In genomic region chrX:46140272-46140671, GRCh38 we compare ENCODE assay signal across 23 cellular contexts.
DNase-seq lines count a peak whose midpoint lies in the region; ATAC-seq, FAIRE-seq and TF ChIP-seq lines count a peak whose summit lies in the region.
"Had no signal": no experiment of that assay in that cellular context is flagged by ENCODE, and none has a peak within 500 bp of the region (broad histone marks: within the 10 kb centered on the region; RNA-seq: fewer than 3 reads in every experiment).

No MANE protein-coding gene starts in this region.

- H4K8ac ChIP-seq in H9 (replicated peaks; ENCODE audit: insufficient read length, low read depth, low read length) = no peak overlapping the region

- H2BK120ac ChIP-seq in H9 (ENCODE audit: low read depth, low read length, poor library complexity, severe bottlenecking) = no peak overlapping the region

- H2AFZ ChIP-seq in GM23248 (no peak overlapping the region), H9 (ENCODE audit: low read length) (no peak overlapping the region)

- no peak overlapping the region for H3K27ac ChIP-seq in GM23248
- no peak overlapping the region for H3K27ac ChIP-seq in H9 (ENCODE audit: insufficient read length, low read depth, low read length)
- H3K27ac ChIP-seq in pancreas = no peak overlapping the region
- H3K27ac ChIP-seq: prostate gland, sigmoid colon had no signal

- no peak overlapping the region for H2BK20ac ChIP-seq in H9 (ENCODE audit: low read depth, low read length, poor library complexity, severe bottlenecking)

- DNase-seq in activated T-cell treated with anti-CD3 and anti-CD28 coated beads for 24 hours (ENCODE audit: low read depth) (peak; percentile 0), GM23248 (peak; percentile 58), fibroblast of mammary gland (ENCODE audit: low read depth) (peak; percentile 43), H9 (no peak), pancreas (no peak), HuH-7 (ENCODE audit: low spot score) (no peak)
- no peak for DNase-seq in activated T-cell treated with anti-CD3 and anti-CD28 coated beads, Interleukin-2, amount 50 U/mL, for 48 hours
- DNase-seq in activated naive CD8-positive, alpha-beta T cell treated with anti-CD3 and anti-CD28 coated beads for 36 hours = peak; percentile 2
- DNase-seq: activated CD4-positive, alpha-beta T cell treated with anti-CD3 and anti-CD28 coated beads, Interleukin-2, amount 10 ng/mL, durations not matched to agents 24 days and 14 days; activated CD8-positive, alpha-beta memory T cell treated with anti-CD3 and anti-CD28 coated beads, Interleukin-2, amount 50 U/mL, for 4 hours; activated gamma-delta T cell; CD8-positive, alpha-beta memory T cell; kidney; midbrain; naive thymus-derived CD4-positive, alpha-beta T cell; NCI-H1694; NCI-H2171; NCI-H510A treated with DMSO at 0.1 percent for 48 hours; sigmoid colon had no signal

- H3K9me3 Mint-ChIP-seq in activated naive CD8-positive, alpha-beta T cell treated with anti-CD3 and anti-CD28 coated beads for 36 hours = peaks cover 2% of the 10 kb centered on the region
- peaks cover 52 to 61% of the 10 kb centered on the region in 2 experiments for H3K9me3 Mint-ChIP-seq in H9

- H3K14ac ChIP-seq in H9 (ENCODE audit: insufficient read depth, low read length) = no peak overlapping the region

- H3K9me3 ChIP-seq in GM23248 (ENCODE audit: low read depth) (no peaks in the 10 kb centered on the region), H9 (ENCODE audit: control insufficient read depth, low read depth, low read length) (no peaks in the 10 kb centered on the region), pancreas (no peaks in the 10 kb centered on the region)
- H3K9me3 ChIP-seq: prostate gland had no signal

- TF ChIP-seq CTCF in fibroblast of mammary gland (conservative IDR thresholded peaks at IDR 0.05; ENCODE audit: control insufficient read depth, insufficient read depth, low read depth, low read length) (no peak), H9 (conservative IDR thresholded peaks at IDR 0.05) (no peak), pancreas (IDR thresholded peaks at IDR 0.05) (no peak)

- no peak overlapping the region for H3K9ac ChIP-seq in GM23248
- H3K9ac ChIP-seq in H9 (ENCODE audit: extremely low read depth, insufficient read length, low read length) = no peak overlapping the region

- H3K23ac ChIP-seq in H9 (ENCODE audit: insufficient read length, low read depth, low read length) = no peak overlapping the region

- H3K36me3 ChIP-seq in GM23248 (ENCODE audit: low read depth) (no peaks in the 10 kb centered on the region), pancreas (no peaks in the 10 kb centered on the region)
- H3K36me3 ChIP-seq: prostate gland, sigmoid colon had no signal

- H3K27me3 ChIP-seq in GM23248 (replicated peaks; ENCODE audit: insufficient read depth) (no peaks in the 10 kb centered on the region), H9 (ENCODE audit: insufficient read depth, low read length) (no peaks in the 10 kb centered on the region), pancreas (peaks cover 0 to 4% (median 0%) of the 10 kb centered on the region in 4 donors)
- H3K27me3 ChIP-seq: sigmoid colon had no signal

- no peaks in the 10 kb centered on the region for H3K79me2 ChIP-seq in GM23248 (ENCODE audit: insufficient read depth)
- no peaks in the 10 kb centered on the region for H3K79me2 ChIP-seq in H9 (ENCODE audit: insufficient read depth, low read length)

- H3K4me3 ChIP-seq in GM23248 (no peak overlapping the region), fibroblast of mammary gland (ENCODE audit: control insufficient read depth, low read depth, low read length) (no peak overlapping the region), pancreas (no peak overlapping the region)
- H3K4me3 ChIP-seq: prostate gland, sigmoid colon had no signal

- WGBS in GM23248 (ENCODE audit: low coverage in 1 of 2, low lambda C conversion rate in 2 of 2, missing lambda C conversion rate in 2 of 2), 2 experiments = 63 to 89% methylated on average over 2 of the region's 2 CpGs
- no CpG with 5 or more reads among the region's 2 CpGs for WGBS in H9 (ENCODE audit: extremely low coverage, insufficient read length, low lambda C conversion rate)
- 67 to 80% methylated on average over 2 of the region's 2 CpGs for WGBS in pancreas, 2 donors

- peaks cover 7% of the 10 kb centered on the region for H3K4me1 Mint-ChIP-seq in activated naive CD8-positive, alpha-beta T cell treated with anti-CD3 and anti-CD28 coated beads for 36 hours
- no peaks in the 10 kb centered on the region for H3K4me1 Mint-ChIP-seq in H9
- H3K4me1 Mint-ChIP-seq: activated CD4-positive, alpha-beta T cell treated with anti-CD3 and anti-CD28 coated beads, Interleukin-2, amount 10 ng/mL, durations not matched to agents 24 days and 14 days; B cell; CD8-positive, alpha-beta memory T cell had no signal

- no peaks in the 10 kb centered on the region for H3K4me1 ChIP-seq in GM23248 (ENCODE audit: insufficient read depth)
- H3K4me1 ChIP-seq in H9 (ENCODE audit: insufficient read depth, low read length) = peaks cover 2% of the 10 kb centered on the region; the same call in 1 of the 2 replicates
- H3K4me1 ChIP-seq in pancreas = no peaks in the 10 kb centered on the region
- H3K4me1 ChIP-seq: prostate gland, sigmoid colon had no signal

- no peak overlapping the region for H4K5ac ChIP-seq in H9 (ENCODE audit: insufficient read length, low read depth, low read length)

- no peaks in the 10 kb centered on the region for H3K27me3 Mint-ChIP-seq in activated naive CD8-positive, alpha-beta T cell treated with anti-CD3 and anti-CD28 coated beads for 36 hours
- no peaks in the 10 kb centered on the region; the same call in 1 of the 2 replicates for H3K27me3 Mint-ChIP-seq in H9 (ENCODE audit: low read depth)
- H3K27me3 Mint-ChIP-seq: activated CD4-positive, alpha-beta T cell treated with anti-CD3 and anti-CD28 coated beads, Interleukin-2, amount 10 ng/mL, durations not matched to agents 24 days and 14 days; B cell; naive thymus-derived CD4-positive, alpha-beta T cell had no signal

- no peak for ATAC-seq in pancreas
- ATAC-seq: naive thymus-derived CD4-positive, alpha-beta T cell had no signal

- H2AK5ac ChIP-seq in H9 (ENCODE audit: insufficient read length, low read length) = no peak overlapping the region

- no peak overlapping the region for H3K4me2 ChIP-seq in GM23248 (ENCODE audit: unreplicated experiment)
- H3K4me2 ChIP-seq in H9 (ENCODE audit: insufficient read depth, insufficient read length, low read length) = no peak overlapping the region

- H3K79me1 ChIP-seq in H9 (ENCODE audit: insufficient read depth, low read depth, low read length, poor library complexity, severe bottlenecking) = no peaks in the 10 kb centered on the region

- no peaks in the 10 kb centered on the region for H3K23me2 ChIP-seq in H9 (ENCODE audit: insufficient read length, low read depth, low read length, poor library complexity, severe bottlenecking)

- no peak overlapping the region for H4K91ac ChIP-seq in H9 (ENCODE audit: insufficient read length, low read depth, low read length)

- FAIRE-seq in pancreas (lab: Jason Lieb, UNC) = no peak
- FAIRE-seq: endometrium, GM12892, kidney had no signal

- no peak overlapping the region for H3T11ph ChIP-seq in H9 (ENCODE audit: low read length)

- H3K4ac ChIP-seq in H9 (ENCODE audit: low read depth, low read length) = no peak overlapping the region

- no peaks in the 10 kb centered on the region for H3F3A ChIP-seq in GM23248 (ENCODE audit: insufficient read depth)

- H2BK12ac ChIP-seq in H9 (ENCODE audit: insufficient read length, low read depth, low read length) = no peak overlapping the region

- no peak overlapping the region for H3K56ac ChIP-seq in H9 (ENCODE audit: insufficient read length, low read depth, low read length)

- H3K36me3 Mint-ChIP-seq in activated naive CD8-positive, alpha-beta T cell treated with anti-CD3 and anti-CD28 coated beads for 36 hours = no peaks in the 10 kb centered on the region
- H3K36me3 Mint-ChIP-seq in H9 (ENCODE audit: insufficient read depth in 1 of 3, low read depth in 3 of 3) = peaks cover 0 to 9% (median 0%) of the 10 kb centered on the region in 3 experiments; a peak in 3 of 7 replicates
- H3K36me3 Mint-ChIP-seq: CD8-positive, alpha-beta memory T cell; naive thymus-derived CD4-positive, alpha-beta T cell had no signal

- no peak overlapping the region for H2BK15ac ChIP-seq in H9 (ENCODE audit: low read depth, low read length)

- no peaks in the 10 kb centered on the region for H3K9me2 ChIP-seq in GM23248 (ENCODE audit: insufficient read depth)

- H3K18ac ChIP-seq in H9 (ENCODE audit: insufficient read length, low read depth, low read length) = no peak overlapping the region

- in situ Hi-C loops in GM23248 (cut with MboI) = loop anchor here (25.0 kb wide), 1 partner anchor 103 kb away; no protein-coding TSS in a partner anchor

- H2BK5ac ChIP-seq in H9 (ENCODE audit: insufficient read length, low read length) = no peak overlapping the region

- intact Hi-C loops in pancreas (cut with DNase I) = no loop called here

- no peak overlapping the region for H3K4me3 Mint-ChIP-seq in activated naive CD8-positive, alpha-beta T cell treated with anti-CD3 and anti-CD28 coated beads for 36 hours
- no peak overlapping the region for H3K4me3 Mint-ChIP-seq in H9
- H3K4me3 Mint-ChIP-seq: activated CD4-positive, alpha-beta T cell treated with anti-CD3 and anti-CD28 coated beads, Interleukin-2, amount 10 ng/mL, durations not matched to agents 24 days and 14 days; B cell; CD8-positive, alpha-beta memory T cell; naive thymus-derived CD4-positive, alpha-beta T cell had no signal

- H3K27ac Mint-ChIP-seq in activated naive CD8-positive, alpha-beta T cell treated with anti-CD3 and anti-CD28 coated beads for 36 hours = peak overlapping the region; percentile 69
- H3K27ac Mint-ChIP-seq in H9 = no peak overlapping the region
- H3K27ac Mint-ChIP-seq: activated CD4-positive, alpha-beta T cell treated with anti-CD3 and anti-CD28 coated beads, Interleukin-2, amount 10 ng/mL, durations not matched to agents 24 days and 14 days; B cell; CD8-positive, alpha-beta memory T cell; naive thymus-derived CD4-positive, alpha-beta T cell had no signal

- H4K20me1 ChIP-seq in GM23248 (ENCODE audit: insufficient read depth) = no peaks in the 10 kb centered on the region
- no peaks in the 10 kb centered on the region for H4K20me1 ChIP-seq in H9 (ENCODE audit: control insufficient read depth, insufficient read depth, insufficient read length)

Comparison
In these comparisons a context has a peak if more than half of its experiments do, and no peak if none do; other contexts are left out.
1. DNase-seq: peak in activated T-cell treated with anti-CD3 and anti-CD28 coated beads for 24 hours (single experiment), GM23248 (single experiment), activated naive CD8-positive, alpha-beta T cell treated with anti-CD3 and anti-CD28 coated beads for 36 hours (single experiment) and fibroblast of mammary gland (single experiment); none in activated T-cell treated with anti-CD3 and anti-CD28 coated beads, Interleukin-2, amount 50 U/mL, for 48 hours (0 of 2), H9 (single experiment), pancreas (0 of 6) and HuH-7 (single experiment).